In the genomic region with DNA sequence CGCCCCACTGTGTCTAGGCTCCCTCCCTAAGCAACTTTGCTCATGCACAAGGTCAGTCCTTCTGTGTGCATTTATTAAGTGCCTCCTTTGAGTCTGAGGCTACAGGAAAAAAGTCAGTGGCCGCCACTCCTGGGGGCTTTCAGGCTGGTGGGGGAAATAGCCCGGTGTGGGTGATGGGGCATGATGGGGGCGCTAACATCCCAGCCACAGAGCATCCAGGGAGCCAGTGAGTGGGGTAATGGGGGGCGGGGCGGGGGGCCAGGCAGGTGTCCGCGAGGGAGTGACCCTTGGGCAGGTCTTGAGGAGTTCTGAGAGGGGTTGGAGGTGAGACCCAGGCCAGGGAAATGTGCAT, we compare ENCODE assay signal across 9 cellular contexts. TPM values are rescaled to one million over a fixed set of nuclear protein-coding genes. Genes with fewer than 3 reads are reported as not detected.
DNase-seq lines count a peak whose midpoint lies in the region; ATAC-seq and TF ChIP-seq lines count a peak whose summit lies in the region.
"Had no signal": no experiment of that assay in that cellular context is flagged by ENCODE, and none has a peak within 500 bp of the region (broad histone marks: within the 10 kb centered on the region; RNA-seq: fewer than 3 reads in every experiment).

No MANE protein-coding gene starts in this region.

- H3K36me3 ChIP-seq in iPS-20b (ENCODE audit: insufficient read depth, low read depth, low read length): no peaks in the 10 kb centered on the region

- no peak for DNase-seq in activated CD4-positive, alpha-beta T cell treated with anti-CD3 and anti-CD28 coated beads, Interleukin-2, amount 10 ng/mL, durations not matched to agents 24 days and 14 days
- no peak for DNase-seq in activated CD4-positive, alpha-beta T cell treated with anti-CD3 and anti-CD28 coated beads, Interleukin-2, amount 50 U/mL, for 1 hour
- no peak for DNase-seq in activated B cell treated with CpG ODN at 0.5 μM for 24 hours
- no peak for DNase-seq in stimulated activated effector memory CD8-positive, alpha-beta T cell treated with anti-CD3 and anti-CD28 coated beads, Interleukin-12 subunit alpha, Interleukin-12 subunit beta, amount 100 ng/mL, for 72 hours (ENCODE audit: low spot score in 2 of 2)
- no peak for DNase-seq in CD1c-positive myeloid dendritic cell (ENCODE audit: extremely low spot score)
- no peak for DNase-seq in amniotic stem cell (lab: John Stamatoyannopoulos, UW)
- DNase-seq in kidney glomerular epithelial cell (lab: John Stamatoyannopoulos, UW): no peak

- H3K4me3 Mint-ChIP-seq in activated CD4-positive, alpha-beta T cell treated with anti-CD3 and anti-CD28 coated beads, Interleukin-2, amount 10 ng/mL, durations not matched to agents 24 days and 14 days: peak overlapping the region; percentile 73
- peak overlapping the region; percentile 80 for H3K4me3 Mint-ChIP-seq in activated B cell treated with CpG ODN at 0.5 μM for 24 hours
- peak overlapping the region; percentile 74 for H3K4me3 Mint-ChIP-seq in stimulated activated effector memory CD8-positive, alpha-beta T cell treated with anti-CD3 and anti-CD28 coated beads, Interleukin-12 subunit alpha, Interleukin-12 subunit beta, amount 100 ng/mL, for 72 hours

- H3K9ac ChIP-seq in iPS-20b (ENCODE audit: low read depth, low read length): peak overlapping the region; percentile 62; the same call in 1 of the 2 replicates

- no peaks in the 10 kb centered on the region for H3K27me3 Mint-ChIP-seq in activated CD4-positive, alpha-beta T cell treated with anti-CD3 and anti-CD28 coated beads, Interleukin-2, amount 10 ng/mL, durations not matched to agents 24 days and 14 days
- no peaks in the 10 kb centered on the region for H3K27me3 Mint-ChIP-seq in activated B cell treated with CpG ODN at 0.5 μM for 24 hours

- H3K4me1 Mint-ChIP-seq in activated CD4-positive, alpha-beta T cell treated with anti-CD3 and anti-CD28 coated beads, Interleukin-2, amount 10 ng/mL, durations not matched to agents 24 days and 14 days: peaks cover 30% of the 10 kb centered on the region
- H3K4me1 Mint-ChIP-seq in activated B cell treated with CpG ODN at 0.5 μM for 24 hours: peaks cover 40% of the 10 kb centered on the region
- H3K4me1 Mint-ChIP-seq in stimulated activated effector memory CD8-positive, alpha-beta T cell treated with anti-CD3 and anti-CD28 coated beads, Interleukin-12 subunit alpha, Interleukin-12 subunit beta, amount 100 ng/mL, for 72 hours: peaks cover 40% of the 10 kb centered on the region

- H3K36me3 Mint-ChIP-seq in activated CD4-positive, alpha-beta T cell treated with anti-CD3 and anti-CD28 coated beads, Interleukin-2, amount 10 ng/mL, durations not matched to agents 24 days and 14 days (ENCODE audit: low read depth): no peaks in the 10 kb centered on the region
- no peaks in the 10 kb centered on the region for H3K36me3 Mint-ChIP-seq in activated B cell treated with CpG ODN at 0.5 μM for 24 hours (ENCODE audit: low read depth)
- peaks cover 6% of the 10 kb centered on the region for H3K36me3 Mint-ChIP-seq in stimulated activated effector memory CD8-positive, alpha-beta T cell treated with anti-CD3 and anti-CD28 coated beads, Interleukin-12 subunit alpha, Interleukin-12 subunit beta, amount 100 ng/mL, for 72 hours

- TF ChIP-seq CTCF in activated B cell treated with CpG ODN at 0.5 μM for 24 hours (IDR thresholded peaks at IDR 0.05): no peak

- CTCF ChIA-PET in activated B cell treated with CpG ODN at 0.5 μM for 24 hours (lab: Charles Lee): interaction anchor here (0.5 to 13.0 kb wide), 14 partner anchors 10 to 443 kb away, joined by 3 to 310 read pairs (median 8); partner anchors contain the start of genes CDC42BPG and EHD1

- H3K9me3 Mint-ChIP-seq in activated CD4-positive, alpha-beta T cell treated with anti-CD3 and anti-CD28 coated beads, Interleukin-2, amount 10 ng/mL, durations not matched to agents 24 days and 14 days: no peaks in the 10 kb centered on the region
- H3K9me3 Mint-ChIP-seq in activated B cell treated with CpG ODN at 0.5 μM for 24 hours: no peaks in the 10 kb centered on the region
- H3K9me3 Mint-ChIP-seq in stimulated activated effector memory CD8-positive, alpha-beta T cell treated with anti-CD3 and anti-CD28 coated beads, Interleukin-12 subunit alpha, Interleukin-12 subunit beta, amount 100 ng/mL, for 72 hours: no peaks in the 10 kb centered on the region

- no peaks in the 10 kb centered on the region for H3K9me3 ChIP-seq in iPS-20b (ENCODE audit: insufficient read depth, low read depth, low read length)

- ATAC-seq in activated B cell treated with CpG ODN at 0.5 μM for 24 hours (ENCODE audit: low read depth): no peak
- ATAC-seq in stimulated activated effector memory CD8-positive, alpha-beta T cell treated with anti-CD3 and anti-CD28 coated beads, Interleukin-12 subunit alpha, Interleukin-12 subunit beta, amount 100 ng/mL, for 72 hours: no peak

- POLR2A ChIA-PET in activated B cell treated with CpG ODN at 0.5 μM for 24 hours (lab: Charles Lee): interaction anchor here (1.0 to 27.8 kb wide), 5 partner anchors 11 to 126 kb away, joined by 3 to 1194 read pairs (median 6); partner anchors contain the start of genes ARL2, CDC42BPG, EHD1 and SF1

- H3K4me3 ChIP-seq in iPS-20b (ENCODE audit: low read length): peak overlapping the region; percentile 51; the same call in 1 of the 2 replicates

- H3K27me3 ChIP-seq in iPS-20b (ENCODE audit: insufficient read depth, low read length): no peaks in the 10 kb centered on the region

- H3K27ac ChIP-seq in iPS-20b (ENCODE audit: low read length): no peak overlapping the region

- intact Hi-C loops in activated CD4-positive, alpha-beta T cell treated with anti-CD3 and anti-CD28 coated beads, Interleukin-2, amount 10 ng/mL, durations not matched to agents 24 days and 14 days (cut with micrococcal nuclease): loop anchor here (1.0 kb wide), 2 partner anchors 10 to 41 kb away; partner anchors contain the start of gene EHD1
- intact Hi-C loops in activated B cell treated with CpG ODN at 0.5 μM for 24 hours (cut with micrococcal nuclease): loop anchor here (1.0 kb wide), 3 partner anchors 10 to 41 kb away; partner anchors contain the start of gene EHD1

- H3K4me1 ChIP-seq in iPS-20b (ENCODE audit: insufficient read depth, low read length): peaks cover 3% of the 10 kb centered on the region; the same call in 1 of the 2 replicates

- peak overlapping the region; percentile 91 for H3K27ac Mint-ChIP-seq in activated CD4-positive, alpha-beta T cell treated with anti-CD3 and anti-CD28 coated beads, Interleukin-2, amount 10 ng/mL, durations not matched to agents 24 days and 14 days
- peak overlapping the region; percentile 88 for H3K27ac Mint-ChIP-seq in activated B cell treated with CpG ODN at 0.5 μM for 24 hours
- peak overlapping the region; percentile 65 for H3K27ac Mint-ChIP-seq in stimulated activated effector memory CD8-positive, alpha-beta T cell treated with anti-CD3 and anti-CD28 coated beads, Interleukin-12 subunit alpha, Interleukin-12 subunit beta, amount 100 ng/mL, for 72 hours

RNA-seq across cellular contexts. Expression of gene EHD1, which starts 10.0 kb away (rescaled TPM):
- total RNA-seq in activated CD4-positive, alpha-beta T cell treated with anti-CD3 and anti-CD28 coated beads, Interleukin-2, amount 10 ng/mL, durations not matched to agents 24 days and 14 days: 93.0 and 101 TPM in 2 replicates
- 357 and 360 TPM in 2 replicates for total RNA-seq in activated B cell treated with CpG ODN at 0.5 μM for 24 hours

RNA-seq across cellular contexts. Expression of gene ATG2A, which starts 28.6 kb away (rescaled TPM):
- 22.5 and 23.1 TPM in 2 replicates for total RNA-seq in activated CD4-positive, alpha-beta T cell treated with anti-CD3 and anti-CD28 coated beads, Interleukin-2, amount 10 ng/mL, durations not matched to agents 24 days and 14 days
- total RNA-seq in activated B cell treated with CpG ODN at 0.5 μM for 24 hours: 31.2 and 35.0 TPM in 2 replicates

RNA-seq across cellular contexts. Expression of gene PPP2R5B, which starts 36.1 kb away (rescaled TPM):
- 11.4 and 16.7 TPM in 2 replicates for total RNA-seq in activated CD4-positive, alpha-beta T cell treated with anti-CD3 and anti-CD28 coated beads, Interleukin-2, amount 10 ng/mL, durations not matched to agents 24 days and 14 days
- 12.0 and 12.6 TPM in 2 replicates for total RNA-seq in activated B cell treated with CpG ODN at 0.5 μM for 24 hours

RNA-seq across cellular contexts. Expression of gene CDC42BPG, which starts 43.9 kb away (rescaled TPM):
- 0.05 TPM in 2 replicates for total RNA-seq in activated CD4-positive, alpha-beta T cell treated with anti-CD3 and anti-CD28 coated beads, Interleukin-2, amount 10 ng/mL, durations not matched to agents 24 days and 14 days
- 2.2 and 3.7 TPM in 2 replicates for total RNA-seq in activated B cell treated with CpG ODN at 0.5 μM for 24 hours

RNA-seq across cellular contexts. Expression of gene GPHA2, which starts 47.3 kb away (rescaled TPM):
- total RNA-seq in activated CD4-positive, alpha-beta T cell treated with anti-CD3 and anti-CD28 coated beads, Interleukin-2, amount 10 ng/mL, durations not matched to agents 24 days and 14 days: not detected in 2 replicates
- 0.33 and 0.71 TPM in 2 replicates for total RNA-seq in activated B cell treated with CpG ODN at 0.5 μM for 24 hours
- total RNA-seq: A673 had no signal
